In the genomic region with DNA sequence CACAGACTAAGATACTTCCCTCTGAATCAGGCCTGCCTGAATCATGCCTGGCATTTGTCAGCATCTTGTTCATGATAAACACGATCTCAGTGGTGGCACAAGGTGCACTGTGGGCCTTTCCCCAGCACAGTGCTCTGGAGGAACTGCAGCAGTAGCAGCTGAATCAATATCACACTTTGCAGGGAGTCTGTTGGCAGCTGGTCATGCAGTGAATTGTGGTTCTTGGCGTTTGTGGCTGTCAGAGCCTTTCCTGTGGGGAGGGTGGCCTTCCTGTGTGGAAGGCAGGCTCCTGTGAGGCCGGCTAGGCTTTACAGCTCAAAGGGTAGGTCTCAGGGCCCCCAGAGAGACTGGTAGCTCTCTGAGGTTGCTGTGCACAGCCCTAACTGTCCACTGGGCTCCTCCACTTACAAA, we compare ENCODE assay signal across 10 cellular contexts. TPM values are rescaled to one million over a fixed set of nuclear protein-coding genes. Genes with fewer than 3 reads are reported as not detected.
DNase-seq lines count a peak whose midpoint lies in the region; ATAC-seq and TF ChIP-seq lines count a peak whose summit lies in the region.
"Had no signal": no experiment of that assay in that cellular context is flagged by ENCODE, and none has a peak within 500 bp of the region (broad histone marks: within the 10 kb centered on the region; RNA-seq: fewer than 3 reads in every experiment).

No MANE protein-coding gene starts in this region.

- peaks cover 12% of the 10 kb centered on the region for H3K27me3 Mint-ChIP-seq in activated B cell treated with CpG ODN at 0.5 μM for 24 hours

- no peak for TF ChIP-seq POLR2A in NB4 (IDR thresholded peaks at IDR 0.05; ENCODE audit: extremely low read depth, insufficient read length)

- H3K27me3 ChIP-seq in DND-41 (ENCODE audit: insufficient read depth, low read length, poor library complexity) (peaks cover 4% of the 10 kb centered on the region), muscle layer of duodenum (ENCODE audit: low read depth, low read length) (no peaks in the 10 kb centered on the region)

- H3K4me3 Mint-ChIP-seq in activated B cell treated with CpG ODN at 0.5 μM for 24 hours = no peak overlapping the region
- H3K4me3 Mint-ChIP-seq: T-helper 1 cell treated with Interleukin-12 subunit alpha and Interleukin-12 subunit beta and Interleukin-4 antibody, amounts not matched to agents 30 μg/mL and 1 μg/mL, for 36 hours had no signal

- ATAC-seq in DND-41 (ENCODE audit: insufficient read depth, low read depth) = peak; percentile 44; the same call in 1 of the 3 replicates
- peak; percentile 47 for ATAC-seq in activated B cell treated with CpG ODN at 0.5 μM for 24 hours (ENCODE audit: low read depth)
- ATAC-seq: left colon had no signal

- H3K4me1 ChIP-seq in DND-41 (ENCODE audit: insufficient read depth, low read length) (no peaks in the 10 kb centered on the region), muscle layer of duodenum (ENCODE audit: control insufficient read depth in 1 of 2, insufficient read depth in 2 of 2, low read length in 2 of 2) (peaks cover 14 to 41% of the 10 kb centered on the region in 2 donors)

- no peaks in the 10 kb centered on the region for H3K9me3 ChIP-seq in DND-41 (ENCODE audit: insufficient read depth, low read length, severe bottlenecking)
- H3K9me3 ChIP-seq in muscle layer of duodenum (ENCODE audit: control insufficient read depth in 1 of 2, low read length in 2 of 2) = no peaks in the 10 kb centered on the region

- no peaks in the 10 kb centered on the region for H4K20me1 ChIP-seq in DND-41 (ENCODE audit: insufficient read depth, low read length)

- H3K36me3 ChIP-seq in DND-41 (ENCODE audit: insufficient read depth, low read length) (no peaks in the 10 kb centered on the region), muscle layer of duodenum (ENCODE audit: control insufficient read depth in 1 of 2, insufficient read depth in 2 of 2, low read length in 2 of 2) (no peaks in the 10 kb centered on the region)

- H3K4me2 ChIP-seq in DND-41 (ENCODE audit: insufficient read depth, low read length) = no peak overlapping the region

- no peak overlapping the region for H3K27ac ChIP-seq in DND-41 (ENCODE audit: low read length)
- H3K27ac ChIP-seq in muscle layer of duodenum (ENCODE audit: low read length) = peak overlapping the region; percentile 22

- no peak overlapping the region for H3K9ac ChIP-seq in DND-41 (ENCODE audit: low read depth, low read length)

- H3K4me3 ChIP-seq in DND-41 (ENCODE audit: low read depth in 1 of 2, low read length in 2 of 2) (no peak overlapping the region), NB4 (ENCODE audit: low read depth, low read length) (no peak overlapping the region), muscle layer of duodenum (ENCODE audit: low read depth in 1 of 2, low read length in 2 of 2) (no peak overlapping the region)

- no peaks in the 10 kb centered on the region for H3K79me2 ChIP-seq in DND-41 (ENCODE audit: insufficient read depth, low read length)

- H2AFZ ChIP-seq in DND-41 (ENCODE audit: low read depth, low read length) = no peak overlapping the region

- TF ChIP-seq CTCF in DND-41 (IDR thresholded peaks at IDR 0.05; ENCODE audit: borderline replicate concordance, extremely low read depth, low read length, poor library complexity, severe bottlenecking) (no peak), NB4 (IDR thresholded peaks at IDR 0.05; ENCODE audit: low read depth, low read length) (no peak), activated B cell treated with CpG ODN at 0.5 μM for 24 hours (IDR thresholded peaks at IDR 0.05) (no peak), GM10266 (IDR thresholded peaks at IDR 0.05; ENCODE audit: control insufficient read depth, insufficient read depth, low read depth, missing control alignments) (no peak)

- H3K36me3 Mint-ChIP-seq in activated B cell treated with CpG ODN at 0.5 μM for 24 hours (ENCODE audit: low read depth) = no peaks in the 10 kb centered on the region

- peaks cover 3% of the 10 kb centered on the region for H3K4me1 Mint-ChIP-seq in activated B cell treated with CpG ODN at 0.5 μM for 24 hours

- intact Hi-C loops in activated B cell treated with CpG ODN at 0.5 μM for 24 hours (cut with micrococcal nuclease) = no loop called here

- no peak overlapping the region for H3K27ac Mint-ChIP-seq in activated B cell treated with CpG ODN at 0.5 μM for 24 hours
- H3K27ac Mint-ChIP-seq: T-helper 1 cell treated with Interleukin-12 subunit alpha and Interleukin-12 subunit beta and Interleukin-4 antibody, amounts not matched to agents 30 μg/mL and 1 μg/mL, for 36 hours had no signal

- CTCF ChIA-PET in activated B cell treated with CpG ODN at 0.5 μM for 24 hours (lab: Charles Lee) = no interaction called here

- H3K9me3 Mint-ChIP-seq in activated B cell treated with CpG ODN at 0.5 μM for 24 hours = no peaks in the 10 kb centered on the region
- H3K9me3 Mint-ChIP-seq: T-helper 1 cell treated with Interleukin-12 subunit alpha and Interleukin-12 subunit beta and Interleukin-4 antibody, amounts not matched to agents 30 μg/mL and 1 μg/mL, for 36 hours had no signal

- no peak for DNase-seq in DND-41
- peak; percentile 93 for DNase-seq in NB4 (ENCODE audit: low read depth)
- no peak for DNase-seq in activated B cell treated with CpG ODN at 0.5 μM for 24 hours
- no peak for DNase-seq in cortex of kidney (lab: John Stamatoyannopoulos, UW)
- DNase-seq in GM10266 (ENCODE audit: extremely low spot score) = no peak
- DNase-seq in HCEC 1CT = no peak
- DNase-seq in T1000 (lab: John Stamatoyannopoulos, UW) = no peak

- POLR2A ChIA-PET in activated B cell treated with CpG ODN at 0.5 μM for 24 hours (lab: Charles Lee) = no interaction called here

RNA-seq across cellular contexts. Expression of a gene that starts 54.4 kb away (rescaled TPM):
- 106 and 110 TPM in 2 replicates for total RNA-seq in activated B cell treated with CpG ODN at 0.5 μM for 24 hours
